Comparison of ENCODE assay signal across 21 cellular contexts in genomic region chr5:6485441-6485840, GRCh38. TPM values are rescaled to one million over a fixed set of nuclear protein-coding genes. Genes with fewer than 3 reads are reported as not detected.
"Had no signal": no experiment of that assay in that cellular context is flagged by ENCODE, and none has a peak within 500 bp of the region (broad histone marks: within the 10 kb centered on the region; RNA-seq: fewer than 3 reads in every experiment).

No MANE protein-coding gene starts in this region.

- H3K4me3 ChIP-seq: esophagus squamous epithelium, heart right ventricle, left ventricle myocardium inferior, psoas muscle, stomach had no signal

- H3K4me1 Mint-ChIP-seq: activated naive CD8-positive, alpha-beta T cell treated with anti-CD3 and anti-CD28 coated beads, Interleukin-2, amount 10 ng/mL, durations not matched to agents 7 days and 5 days had no signal

- H3K4me3 Mint-ChIP-seq: activated naive CD8-positive, alpha-beta T cell treated with anti-CD3 and anti-CD28 coated beads, Interleukin-2, amount 10 ng/mL, durations not matched to agents 7 days and 5 days; activated T-helper 1 cell treated with anti-CD3 and anti-CD28 coated beads, Interleukin-12 subunit alpha, Interleukin-12 subunit beta, Interleukin-2, Interleukin-4 antibody, amounts not matched to agents 30 ng/mL and 10 ng/mL and 1 ng/mL, durations not matched to agents 14 hours and 24 hours and 36 hours had no signal

- DNase-seq: activated CD4-positive, alpha-beta T cell treated with anti-CD3 and anti-CD28 coated beads for 1 hour; activated CD4-positive, alpha-beta T cell treated with anti-CD3 and anti-CD28 coated beads, Interleukin-2, amount 50 U/mL, for 48 hours; activated naive CD8-positive, alpha-beta T cell treated with anti-CD3 and anti-CD28 coated beads, Interleukin-2, amount 10 ng/mL, durations not matched to agents 7 days and 5 days; activated T-cell treated with anti-CD3 and anti-CD28 coated beads for 4 hours; amygdala; dermis blood vessel endothelial cell; effector memory CD4-positive, alpha-beta T cell; esophagus squamous epithelium; heart right ventricle; kidney glomerular epithelial cell; left ventricle myocardium inferior; mammary epithelial cell; naive B cell; psoas muscle; right cardiac atrium; T-cell; trophoblast cell had no signal

- ATAC-seq: heart right ventricle, psoas muscle, right cardiac atrium had no signal

- H3K9me3 Mint-ChIP-seq: activated naive CD8-positive, alpha-beta T cell treated with anti-CD3 and anti-CD28 coated beads, Interleukin-2, amount 10 ng/mL, durations not matched to agents 7 days and 5 days; activated T-helper 1 cell treated with anti-CD3 and anti-CD28 coated beads, Interleukin-12 subunit alpha, Interleukin-12 subunit beta, Interleukin-2, Interleukin-4 antibody, amounts not matched to agents 30 ng/mL and 10 ng/mL and 1 ng/mL, durations not matched to agents 14 hours and 24 hours and 36 hours; T-cell had no signal

- H3K27ac Mint-ChIP-seq: activated naive CD8-positive, alpha-beta T cell treated with anti-CD3 and anti-CD28 coated beads, Interleukin-2, amount 10 ng/mL, durations not matched to agents 7 days and 5 days; activated T-helper 1 cell treated with anti-CD3 and anti-CD28 coated beads, Interleukin-12 subunit alpha, Interleukin-12 subunit beta, Interleukin-2, Interleukin-4 antibody, amounts not matched to agents 30 ng/mL and 10 ng/mL and 1 ng/mL, durations not matched to agents 14 hours and 24 hours and 36 hours; T-cell had no signal

- H3K36me3 Mint-ChIP-seq: activated naive CD8-positive, alpha-beta T cell treated with anti-CD3 and anti-CD28 coated beads, Interleukin-2, amount 10 ng/mL, durations not matched to agents 7 days and 5 days; naive B cell; T-cell had no signal

RNA-seq across cellular contexts. Expression of gene UBE2QL1, which starts 36.8 kb away (rescaled TPM):
- total RNA-seq: activated naive CD8-positive, alpha-beta T cell treated with anti-CD3 and anti-CD28 coated beads, Interleukin-2, amount 10 ng/mL, durations not matched to agents 7 days and 5 days; mononuclear cell; osteocyte had no signal
